Comparison of ENCODE assay signal across 9 cellular contexts in the genomic region with DNA sequence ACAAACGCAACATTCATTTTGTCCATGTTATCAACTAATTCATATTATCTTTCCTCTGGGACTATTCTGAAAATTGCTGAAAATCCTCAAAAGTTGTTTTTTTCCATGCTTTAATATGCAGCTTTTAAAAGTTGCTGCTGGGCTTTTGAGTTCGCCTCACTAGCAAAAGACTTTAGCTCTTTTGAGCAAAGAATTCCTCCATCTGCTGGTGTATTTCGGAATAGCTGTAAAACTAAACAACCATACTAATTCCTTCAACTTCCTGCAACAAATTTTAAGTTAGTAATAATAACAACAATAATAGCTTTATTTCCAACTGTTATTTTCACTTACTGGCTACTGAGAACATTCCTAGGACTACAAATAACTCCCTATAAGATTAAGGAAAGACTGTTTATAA. TPM values are rescaled to one million over a fixed set of nuclear protein-coding genes. Genes with fewer than 3 reads are reported as not detected.
DNase-seq lines count a peak whose midpoint lies in the region; ATAC-seq and TF ChIP-seq lines count a peak whose summit lies in the region.
"Had no signal": no experiment of that assay in that cellular context is flagged by ENCODE, and none has a peak within 500 bp of the region (broad histone marks: within the 10 kb centered on the region; RNA-seq: fewer than 3 reads in every experiment).

No MANE protein-coding gene starts in this region.

- no peak for ATAC-seq in lung (ENCODE audit: insufficient read depth, low FRiP score)
- no peak for ATAC-seq in stimulated activated naive CD8-positive, alpha-beta T cell treated with anti-CD3 and anti-CD28 coated beads, Interleukin-15, Interleukin-2, amounts not matched to agents 100 U/mL and 50 U/mL, for 24 hours
- no peak for ATAC-seq in GM19351 (IDR thresholded peaks at IDR 0.05; ENCODE audit: unreplicated experiment)

- no peaks in the 10 kb centered on the region for H3K9me3 ChIP-seq in lung (ENCODE audit: control insufficient read depth in 2 of 2, insufficient read depth in 1 of 2, low read length in 1 of 2)
- H3K9me3 ChIP-seq: HAP-1 had no signal

- H3K27me3 ChIP-seq in brain microvascular endothelial cell (replicated peaks) (no peaks in the 10 kb centered on the region), lung (ENCODE audit: control insufficient read depth, insufficient read depth) (no peaks in the 10 kb centered on the region)

- H3K4me3 Mint-ChIP-seq in CD14-positive monocyte, result no peak overlapping the region

- peaks cover 0 to 2% (median 0%) of the 10 kb centered on the region in 3 donors for H3K27me3 Mint-ChIP-seq in CD14-positive monocyte (ENCODE audit: low read depth in 3 of 3)

- intact Hi-C loops in CD14-positive monocyte (cut with micrococcal nuclease), result no loop called here

- H3K4me3 ChIP-seq in brain microvascular endothelial cell (ENCODE audit: low read depth, low read length) (no peak overlapping the region), lung (no peak overlapping the region)
- H3K4me3 ChIP-seq: HAP-1 had no signal

- no peaks in the 10 kb centered on the region for H3K4me1 ChIP-seq in lung (ENCODE audit: control insufficient read depth in 2 of 2, insufficient read depth in 2 of 2, low read length in 2 of 2)
- H3K4me1 ChIP-seq: HAP-1 had no signal

- no peak overlapping the region for H3K27ac Mint-ChIP-seq in CD14-positive monocyte

- no peaks in the 10 kb centered on the region for H3K4me1 Mint-ChIP-seq in CD14-positive monocyte

- no peaks in the 10 kb centered on the region for H3K9me3 Mint-ChIP-seq in CD14-positive monocyte

- in situ Hi-C loops in KBM-7 (cut with MboI; ENCODE audit: low pct_unique_long_range_greater_than_20kb, low sequenced_read_pairs), result no loop called here
- in situ Hi-C loops in brain microvascular endothelial cell (cut with HindIII; ENCODE audit: low pct_ligation_motif_present, low sequenced_read_pairs), result no loop called here

- H3K36me3 Mint-ChIP-seq in CD14-positive monocyte, result peaks cover 18 to 67% of the 10 kb centered on the region in 2 donors

- TF ChIP-seq CTCF in CD14-positive monocyte (IDR thresholded peaks at IDR 0.05), result peak; percentile 43
- TF ChIP-seq CTCF in brain microvascular endothelial cell (IDR thresholded peaks at IDR 0.05; ENCODE audit: low read depth, low read length, missing control alignments), result peak; percentile 48
- TF ChIP-seq CTCF in lung (IDR thresholded peaks at IDR 0.05; ENCODE audit: control extremely low read depth, extremely low read depth), result peak; percentile 7

- WGBS in lung, 2 donors, result 45 to 72% methylated on average over 3 of the region's 3 CpGs

- DNase-seq in CD14-positive monocyte (ENCODE audit: low spot score) (no peak), KBM-7 (peak; percentile 70), brain microvascular endothelial cell (peak; percentile 15), lung (ENCODE audit: low spot score) (no peak), GDM1 (lab: John Stamatoyannopoulos, UW) (no peak)
- DNase-seq in stimulated activated naive CD8-positive, alpha-beta T cell treated with anti-CD3 and anti-CD28 coated beads, Interleukin-15, Interleukin-2, amounts not matched to agents 100 U/mL and 50 U/mL, for 24 hours, result no peak
- no peak for DNase-seq in effector CD4-positive, alpha-beta T cell

- H3K36me3 ChIP-seq in brain microvascular endothelial cell (replicated peaks) (peaks cover 2% of the 10 kb centered on the region), lung (ENCODE audit: control insufficient read depth in 2 of 2, insufficient read depth in 2 of 2, low read length in 2 of 2) (peaks cover 3 to 5% of the 10 kb centered on the region in 2 donors)

- H3K27ac ChIP-seq in brain microvascular endothelial cell, result no peak overlapping the region
- H3K27ac ChIP-seq in lung (ENCODE audit: low read depth in 1 of 2, low read length in 1 of 2), result no peak overlapping the region

RNA-seq across cellular contexts. Expression of a gene that starts 14.2 kb away (rescaled TPM):
- polyA plus RNA-seq in CD14-positive monocyte (1 to 10 TPM; 2.2 to 2.3 TPM), lung (10 to 100 TPM; 12.1 to 27.6 TPM)
- 10 to 100 TPM; 16.0 to 18.8 TPM for total RNA-seq in lung

Comparison
In these comparisons a context has a peak if more than half of its experiments do, and no peak if none do; other contexts are left out.
1. DNase-seq: peak in KBM-7 (single experiment) and brain microvascular endothelial cell (single experiment); none in CD14-positive monocyte (single experiment), lung (single experiment), GDM1 (single experiment), stimulated activated naive CD8-positive, alpha-beta T cell treated with anti-CD3 and anti-CD28 coated beads, Interleukin-15, Interleukin-2, amounts not matched to agents 100 U/mL and 50 U/mL, for 24 hours (single experiment) and effector CD4-positive, alpha-beta T cell (single experiment).
2. Peak in every context shown above with its lines, with median percentiles within 50 percentile points of each other: CTCF ChIP-seq.